ENCODE assay signal across 8 cellular contexts in genomic region chr16:81095653-81095952, GRCh38. TPM values are rescaled to one million over a fixed set of nuclear protein-coding genes. Genes with fewer than 3 reads are reported as not detected.
DNase-seq lines count a peak whose midpoint lies in the region; ATAC-seq and TF ChIP-seq lines count a peak whose summit lies in the region.

No MANE protein-coding gene starts in this region.

- peak overlapping the region; percentile 71 for H3K27ac ChIP-seq in HUES64 (ENCODE audit: low read depth, low read length)
- H3K27ac ChIP-seq in colonic mucosa = peak overlapping the region; percentile 69

- peaks cover 6% of the 10 kb centered on the region for H3K4me1 ChIP-seq in HUES64 (ENCODE audit: insufficient read depth, low read length)
- H3K4me1 ChIP-seq in colonic mucosa = no peaks in the 10 kb centered on the region

- peaks cover 32% of the 10 kb centered on the region for H3K4me1 Mint-ChIP-seq in nephron progenitor cell

- peak; percentile 6 for ATAC-seq in GM21360 (IDR thresholded peaks at IDR 0.05; ENCODE audit: unreplicated experiment)

- H3K27me3 ChIP-seq in HUES64 (ENCODE audit: insufficient read depth, low read length) (no peaks in the 10 kb centered on the region), colonic mucosa (no peaks in the 10 kb centered on the region)

- H3K4me3 ChIP-seq in HUES64 (ENCODE audit: low read length) (peak overlapping the region; percentile 77), colonic mucosa (peak overlapping the region; percentile 94)

- H3K36me3 Mint-ChIP-seq in nephron progenitor cell (ENCODE audit: low read depth) = peaks cover 13% of the 10 kb centered on the region

- intact Hi-C loops in colonic mucosa (cut with DNase I) = loop anchor here (5.0 kb wide), 1 partner anchor 222 kb away; no protein-coding TSS in a partner anchor

- no peaks in the 10 kb centered on the region for H3K27me3 Mint-ChIP-seq in nephron progenitor cell (ENCODE audit: low read depth, poor library complexity)

- H3K36me3 ChIP-seq in HUES64 (ENCODE audit: insufficient read depth, low read length) (peaks cover 18% of the 10 kb centered on the region), colonic mucosa (no peaks in the 10 kb centered on the region)

- peak overlapping the region; percentile 83 for H3K4me3 Mint-ChIP-seq in nephron progenitor cell

- no peak overlapping the region for H3K27ac Mint-ChIP-seq in nephron progenitor cell

- H3K9ac ChIP-seq in HUES64 (ENCODE audit: low read depth, low read length) (peak overlapping the region; percentile 90), colonic mucosa (ENCODE audit: low read depth in 2 of 2, low read length in 2 of 2) (peak overlapping the region; percentile 55 to 76)

- DNase-seq in colonic mucosa (no peak), nephron progenitor cell (no peak), NCI-H2196 (lab: John Stamatoyannopoulos, UW; ENCODE audit: unreplicated experiment) (no peak), GM20000 (ENCODE audit: low spot score) (no peak)
- DNase-seq in stimulated activated CD4-positive, alpha-beta T cell treated with anti-CD3 and anti-CD28 coated beads, Interleukin-2, amount 100 ng/mL, for 24 hours = no peak
- no peak for DNase-seq in activated effector memory CD4-positive, alpha-beta T cell treated with anti-CD3 and anti-CD28 coated beads, Interleukin-2, amount 50 U/mL, for 16 hours

- H3K9me3 ChIP-seq in HUES64 (ENCODE audit: insufficient read depth, low read depth, low read length) (no peaks in the 10 kb centered on the region), colonic mucosa (no peaks in the 10 kb centered on the region)

- WGBS in HUES64 = under 1% methylated on average over 22 of the region's 22 CpGs

- peaks cover 4% of the 10 kb centered on the region for H3K9me3 Mint-ChIP-seq in nephron progenitor cell

- TF ChIP-seq CTCF in colonic mucosa (IDR thresholded peaks at IDR 0.05) = no peak
- no peak for TF ChIP-seq CTCF in nephron progenitor cell (IDR thresholded peaks at IDR 0.05)
- no peak for TF ChIP-seq CTCF in GM20000 (IDR thresholded peaks at IDR 0.05; ENCODE audit: extremely low read depth, missing control alignments)

RNA-seq across cellular contexts. Expression of gene GCSH, which starts 0.6 kb away (rescaled TPM):
- 128 TPM for polyA plus RNA-seq in HUES64 (2013, experiment 1 of 2)
- 139 TPM for polyA plus RNA-seq in HUES64 (2013, experiment 2 of 2)
- total RNA-seq in colonic mucosa = 10 to 100 TPM in 1 of 2 donors, 1 to 10 TPM in 1; 9.4 to 24.7 TPM

RNA-seq across cellular contexts. Expression of gene C16orf46, which starts 18.6 kb away (rescaled TPM):
- polyA plus RNA-seq in HUES64 (2013, experiment 1 of 2) = 0.70 TPM
- 1.5 TPM for polyA plus RNA-seq in HUES64 (2013, experiment 2 of 2)
- total RNA-seq in colonic mucosa = under 1 TPM in 1 of 2 donors, not detected in 1; 0.40 TPM

RNA-seq across cellular contexts. Expression of gene ATMIN, which starts 60.0 kb away (rescaled TPM):
- polyA plus RNA-seq in HUES64 (2013, experiment 1 of 2) = 53.2 TPM
- 52.6 TPM for polyA plus RNA-seq in HUES64 (2013, experiment 2 of 2)
- 10 to 100 TPM; 23.9 to 26.3 TPM for total RNA-seq in colonic mucosa
